Comparison of ENCODE assay signal across 21 cellular contexts in genomic region chr13:28455580-28456194, GRCh38. TPM values are rescaled to one million over a fixed set of nuclear protein-coding genes. Genes with fewer than 3 reads are reported as not detected.
"Had no signal": no experiment of that assay in that cellular context is flagged by ENCODE, and none has a peak within 500 bp of the region (broad histone marks: within the 10 kb centered on the region; RNA-seq: fewer than 3 reads in every experiment).

No MANE protein-coding gene starts in this region.

- DNase-seq: activated effector memory CD4-positive, alpha-beta T cell treated with Interleukin-2 at 50 U/mL for 16 hours; activated naive CD4-positive, alpha-beta T cell treated with anti-CD3 and anti-CD28 coated beads for 36 hours; activated naive CD8-positive, alpha-beta T cell treated with anti-CD3 and anti-CD28 coated beads, Interleukin-2, amount 10 ng/mL, durations not matched to agents 7 days and 5 days; activated T-cell treated with anti-CD3 and anti-CD28 coated beads, Interleukin-2, amount 50 U/mL, for 4 hours; amygdala; cortex of kidney; effector CD4-positive, alpha-beta T cell; erythroblast; foreskin keratinocyte; mesenchymal stem cell; mucosa of descending colon; nephron progenitor cell; pancreas; psoas muscle; right cardiac atrium; stimulated activated CD4-positive, alpha-beta T cell treated with anti-CD3 and anti-CD28 coated beads, Interleukin-4, amount 100 ng/mL, for 4 hours; substantia nigra; T-helper 1 cell; thyroid gland had no signal

- H3K4me1 Mint-ChIP-seq: activated naive CD8-positive, alpha-beta T cell treated with anti-CD3 and anti-CD28 coated beads, Interleukin-2, amount 10 ng/mL, durations not matched to agents 7 days and 5 days had no signal

- H3K36me3 ChIP-seq: pancreas, thyroid gland had no signal

- H3K27ac ChIP-seq: foreskin keratinocyte, pancreas, psoas muscle, thyroid gland had no signal

- H3K27me3 ChIP-seq: thyroid gland had no signal

- H3K9me3 ChIP-seq: mucosa of descending colon, pancreas, psoas muscle, thyroid gland had no signal

- H3K36me3 Mint-ChIP-seq: activated naive CD8-positive, alpha-beta T cell treated with anti-CD3 and anti-CD28 coated beads, Interleukin-2, amount 10 ng/mL, durations not matched to agents 7 days and 5 days had no signal

- H3K27me3 Mint-ChIP-seq: stimulated activated naive CD8-positive, alpha-beta T cell treated with anti-CD3 and anti-CD28 coated beads, Interleukin-15, Interleukin-2, amounts not matched to agents 100 ng/mL and 50 ng/mL, for 24 hours had no signal

- H3K4me3 Mint-ChIP-seq: activated naive CD4-positive, alpha-beta T cell treated with anti-CD3 and anti-CD28 coated beads for 36 hours; activated naive CD8-positive, alpha-beta T cell treated with anti-CD3 and anti-CD28 coated beads, Interleukin-2, amount 10 ng/mL, durations not matched to agents 7 days and 5 days; activated T-cell treated with anti-CD3 and anti-CD28 coated beads, Interleukin-2, amount 50 U/mL, for 4 hours; nephron progenitor cell; stimulated activated naive CD8-positive, alpha-beta T cell treated with anti-CD3 and anti-CD28 coated beads, Interleukin-15, Interleukin-2, amounts not matched to agents 100 ng/mL and 50 ng/mL, for 24 hours had no signal

- H3K4me3 ChIP-seq: mucosa of descending colon, pancreas, psoas muscle, thyroid gland had no signal

- H3K27ac Mint-ChIP-seq: activated naive CD4-positive, alpha-beta T cell treated with anti-CD3 and anti-CD28 coated beads for 36 hours; activated naive CD8-positive, alpha-beta T cell treated with anti-CD3 and anti-CD28 coated beads, Interleukin-2, amount 10 ng/mL, durations not matched to agents 7 days and 5 days; nephron progenitor cell; stimulated activated naive CD8-positive, alpha-beta T cell treated with anti-CD3 and anti-CD28 coated beads, Interleukin-15, Interleukin-2, amounts not matched to agents 100 ng/mL and 50 ng/mL, for 24 hours had no signal

- H3K4me1 ChIP-seq: foreskin keratinocyte, pancreas had no signal

- H3K9me3 Mint-ChIP-seq: activated naive CD4-positive, alpha-beta T cell treated with anti-CD3 and anti-CD28 coated beads for 36 hours; activated naive CD8-positive, alpha-beta T cell treated with anti-CD3 and anti-CD28 coated beads, Interleukin-2, amount 10 ng/mL, durations not matched to agents 7 days and 5 days; activated T-cell treated with anti-CD3 and anti-CD28 coated beads, Interleukin-2, amount 50 U/mL, for 4 hours; nephron progenitor cell; stimulated activated naive CD8-positive, alpha-beta T cell treated with anti-CD3 and anti-CD28 coated beads, Interleukin-15, Interleukin-2, amounts not matched to agents 100 ng/mL and 50 ng/mL, for 24 hours had no signal

- ATAC-seq: activated T-cell treated with anti-CD3 and anti-CD28 coated beads, Interleukin-2, amount 50 U/mL, for 4 hours; foreskin keratinocyte; mucosa of descending colon; pancreas; psoas muscle; right cardiac atrium had no signal

RNA-seq across cellular contexts. Expression of gene FLT1, which starts 39.2 kb away (rescaled TPM):
- total RNA-seq: bronchial epithelial cell, foreskin keratinocyte had no signal
